ENCODE assay signal across 18 cellular contexts in the genomic region with DNA sequence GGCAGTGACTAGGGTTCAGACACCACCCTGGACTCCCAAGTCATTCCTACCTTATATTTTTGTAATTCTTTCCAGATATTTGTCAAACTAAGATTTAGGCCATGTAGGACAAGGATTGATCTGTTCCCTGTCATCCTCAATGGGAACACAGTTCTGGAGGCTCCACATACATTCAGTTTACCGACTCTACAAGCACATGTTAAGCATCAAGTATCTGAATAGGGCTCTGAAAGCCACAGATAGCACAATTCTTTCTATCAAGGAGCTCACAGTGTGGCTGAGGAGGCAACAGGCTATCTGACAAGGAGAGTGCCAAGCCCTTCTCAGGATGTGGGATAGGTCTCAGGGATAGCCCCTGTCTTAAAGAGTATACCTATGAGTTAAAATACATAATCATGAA. TPM values are rescaled to one million over a fixed set of nuclear protein-coding genes. Genes with fewer than 3 reads are reported as not detected.
DNase-seq lines count a peak whose midpoint lies in the region; ATAC-seq and TF ChIP-seq lines count a peak whose summit lies in the region.
"Had no signal": no experiment of that assay in that cellular context is flagged by ENCODE, and none has a peak within 500 bp of the region (broad histone marks: within the 10 kb centered on the region; RNA-seq: fewer than 3 reads in every experiment).

No MANE protein-coding gene starts in this region.

- peak overlapping the region; percentile 11 for H2BK120ac ChIP-seq in mesenchymal stem cell (ENCODE audit: low read depth, low read length)

- H3K79me1 ChIP-seq in mesenchymal stem cell (replicated peaks; ENCODE audit: low read length, poor library complexity, severe bottlenecking) = no peaks in the 10 kb centered on the region

- peak overlapping the region; percentile 70 for H4K8ac ChIP-seq in mesenchymal stem cell (ENCODE audit: low read length)

- peak overlapping the region; percentile 52 for H4K91ac ChIP-seq in mesenchymal stem cell (ENCODE audit: low read length)

- H3K9me3 Mint-ChIP-seq in CD14-positive monocyte = peaks cover 0 to 2% (median 0%) of the 10 kb centered on the region in 7 donors

- H2BK12ac ChIP-seq in mesenchymal stem cell (ENCODE audit: low read length in 2 of 2) = peak overlapping the region; percentile 73 to 95

- H3K4me1 ChIP-seq in mesenchymal stem cell (ENCODE audit: control insufficient read depth, insufficient read depth, low read depth, low read length) = peaks cover 9% of the 10 kb centered on the region

- H2BK5ac ChIP-seq in mesenchymal stem cell (ENCODE audit: low read depth, low read length, poor library complexity, severe bottlenecking) = no peak overlapping the region

- no peak overlapping the region for H3K9ac ChIP-seq in mesenchymal stem cell (ENCODE audit: low read length)

- WGBS in mesenchymal stem cell = 100% methylated on average over 1 of the region's 1 CpG

- POLR2A ChIA-PET in RWPE1 (lab: Yijun Ruan, JAX; ENCODE audit: low non-redundant PET) = no interaction called here

- intact Hi-C loops in CD14-positive monocyte (cut with micrococcal nuclease) = no loop called here

- peak overlapping the region; percentile 73 for H2BK15ac ChIP-seq in mesenchymal stem cell (ENCODE audit: low read depth, poor library complexity, severe bottlenecking)

- no peaks in the 10 kb centered on the region for H3K36me3 Mint-ChIP-seq in CD14-positive monocyte
- H3K36me3 Mint-ChIP-seq: CD8-positive, alpha-beta memory T cell had no signal

- H3K27me3 Mint-ChIP-seq in CD14-positive monocyte (ENCODE audit: low read depth in 3 of 3) = peaks cover 0 to 3% (median 0%) of the 10 kb centered on the region in 3 donors

- no peak overlapping the region for H3K23ac ChIP-seq in mesenchymal stem cell (ENCODE audit: low read length in 2 of 2)

- H3K27ac Mint-ChIP-seq in CD14-positive monocyte = peak overlapping the region in 6 of 7 donors; percentile 42 to 95 (median 84)
- H3K27ac Mint-ChIP-seq: B cell had no signal

- H3K27ac ChIP-seq in brain microvascular endothelial cell = peak overlapping the region; percentile 99
- H3K27ac ChIP-seq in mesenchymal stem cell (ENCODE audit: low read length, poor library complexity, severe bottlenecking) = no peak overlapping the region
- no peak overlapping the region for H3K27ac ChIP-seq in RWPE1

- H3K14ac ChIP-seq in mesenchymal stem cell (ENCODE audit: low read length in 2 of 2) = no peak overlapping the region

- CTCF ChIA-PET in RWPE1 (lab: Yijun Ruan, JAX) = no interaction called here

- H3K9me3 ChIP-seq in mesenchymal stem cell (ENCODE audit: control insufficient read depth, low read length) = no peaks in the 10 kb centered on the region

- no peaks in the 10 kb centered on the region for H3K27me3 ChIP-seq in brain microvascular endothelial cell (replicated peaks)
- no peaks in the 10 kb centered on the region for H3K27me3 ChIP-seq in mesenchymal stem cell (ENCODE audit: control insufficient read depth in 1 of 2, insufficient read depth in 1 of 2, low read length in 2 of 2)

- peak overlapping the region; percentile 60 to 70 for H3K4ac ChIP-seq in mesenchymal stem cell (ENCODE audit: low read depth in 1 of 2, low read length in 2 of 2)

- no peak overlapping the region for H3K4me2 ChIP-seq in mesenchymal stem cell (ENCODE audit: low read length, poor library complexity, severe bottlenecking)

- H3K4me3 Mint-ChIP-seq in CD14-positive monocyte = no peak overlapping the region
- H3K4me3 Mint-ChIP-seq: B cell; CD8-positive, alpha-beta memory T cell had no signal

- in situ Hi-C loops in brain microvascular endothelial cell (cut with HindIII; ENCODE audit: low pct_ligation_motif_present, low sequenced_read_pairs) = no loop called here

- no peak overlapping the region for H3K4me3 ChIP-seq in brain microvascular endothelial cell (ENCODE audit: low read depth, low read length)
- no peak overlapping the region for H3K4me3 ChIP-seq in mesenchymal stem cell (ENCODE audit: insufficient read depth in 1 of 2, low read depth in 1 of 2, low read length in 2 of 2)

- H3K36me3 ChIP-seq in brain microvascular endothelial cell (replicated peaks) (no peaks in the 10 kb centered on the region), mesenchymal stem cell (ENCODE audit: control insufficient read depth in 1 of 2, insufficient read depth in 2 of 2, low read depth in 1 of 2, low read length in 2 of 2) (no peaks in the 10 kb centered on the region)

- H2AFZ ChIP-seq in mesenchymal stem cell (ENCODE audit: low read depth, low read length) = no peak overlapping the region

- DNase-seq in CD14-positive monocyte (ENCODE audit: low spot score) (no peak), OCI-M1 (lab: John Stamatoyannopoulos, UW) (peak; percentile 48), brain microvascular endothelial cell (no peak), mesenchymal stem cell (no peak), RWPE1 (ENCODE audit: low spot score) (no peak)
- DNase-seq: CD8-positive, alpha-beta memory T cell; Karpas-422; NCI-H1417; NCI-H1930; NCI-H2171; NCI-H446 treated with DMSO at 0.1 percent for 48 hours; NCI-H82 had no signal

- ATAC-seq in HG03135 (IDR thresholded peaks at IDR 0.05; ENCODE audit: unreplicated experiment) = no peak
- no peak for ATAC-seq in GM18498 (IDR thresholded peaks at IDR 0.05; ENCODE audit: unreplicated experiment)
- no peak for ATAC-seq in HG02870 (IDR thresholded peaks at IDR 0.05; ENCODE audit: unreplicated experiment)
- ATAC-seq: HCT116, HepG2 had no signal

- peak overlapping the region; percentile 67 to 94 for H3K18ac ChIP-seq in mesenchymal stem cell (ENCODE audit: low read depth in 1 of 2, low read length in 2 of 2)

- peaks cover 56% of the 10 kb centered on the region for H3K4me1 Mint-ChIP-seq in CD14-positive monocyte
- H3K4me1 Mint-ChIP-seq: B cell; CD8-positive, alpha-beta memory T cell had no signal

- TF ChIP-seq CTCF in CD14-positive monocyte (IDR thresholded peaks at IDR 0.05) (no peak), brain microvascular endothelial cell (IDR thresholded peaks at IDR 0.05; ENCODE audit: low read depth, low read length, missing control alignments) (no peak), RWPE1 (conservative IDR thresholded peaks at IDR 0.05; ENCODE audit: low read depth) (no peak)

- H2AK5ac ChIP-seq in mesenchymal stem cell (ENCODE audit: low read length, severe bottlenecking) = no peak overlapping the region

RNA-seq across cellular contexts. Expression of gene CXCL8, which starts 37.0 kb away (rescaled TPM):
- 100 to 1,000 TPM; 275 to 328 TPM for polyA plus RNA-seq in CD14-positive monocyte
- polyA plus RNA-seq in mesenchymal stem cell (2013, experiment 1 of 2) = 35.4 TPM
- 37.7 TPM for polyA plus RNA-seq in mesenchymal stem cell (2013, experiment 2 of 2)
- polyA plus RNA-seq: CD8-positive, alpha-beta memory T cell had no signal
